8 cellular contexts compared by ENCODE assay signal in genomic region chr11:62575156-62575555, GRCh38. TPM values are rescaled to one million over a fixed set of nuclear protein-coding genes. Genes with fewer than 3 reads are reported as not detected.
DNase-seq lines count a peak whose midpoint lies in the region; ATAC-seq, FAIRE-seq and TF ChIP-seq lines count a peak whose summit lies in the region.

No MANE protein-coding gene starts in this region.

- H3K36me3 ChIP-seq in GM12878 (ENCODE audit: control insufficient read depth in 2 of 2, insufficient read depth in 2 of 2, low read length in 1 of 2) (peaks cover 16 to 27% of the 10 kb centered on the region in 2 experiments), liver (ENCODE audit: control insufficient read depth in 4 of 4, insufficient read depth in 3 of 4, low read depth in 1 of 4, low read length in 3 of 4) (peaks cover 6 to 42% (median 29%) of the 10 kb centered on the region in 4 donors), upper lobe of right lung (peaks cover 57% of the 10 kb centered on the region)

- H2AFZ ChIP-seq in GM12878 (ENCODE audit: control insufficient read depth, low read depth, low read length): no peak overlapping the region

- H3K4me1 Mint-ChIP-seq in activated naive CD4-positive, alpha-beta T cell treated with anti-CD3 and anti-CD28 coated beads for 36 hours (ENCODE audit: low read depth): peaks cover 36% of the 10 kb centered on the region

- peaks cover 45% of the 10 kb centered on the region for H3K79me2 ChIP-seq in GM12878 (ENCODE audit: control insufficient read depth, insufficient read depth, low read length)

- 97% methylated on average over 17 of the region's 17 CpGs for WGBS in GM12878 (ENCODE audit: insufficient coverage, insufficient replicate concordance, low lambda C conversion rate, missing lambda C conversion rate)
- WGBS in liver: 73% methylated on average over 17 of the region's 17 CpGs

- intact Hi-C loops in activated naive CD4-positive, alpha-beta T cell treated with anti-CD3 and anti-CD28 coated beads for 36 hours (cut with micrococcal nuclease): loop anchor here (2.0 kb wide), 1 partner anchor 72 kb away; the partner anchor contains the start of gene GANAB
- intact Hi-C loops in GM12878 (cut with micrococcal nuclease; ENCODE audit: unreplicated experiment): no loop called here
- intact Hi-C loops in upper lobe of right lung (cut with DNase I): no loop called here

- H3K27me3 ChIP-seq in GM12878 (replicated peaks in 1 of 2; ENCODE audit: control insufficient read depth in 2 of 2, insufficient read depth in 2 of 2, low read length in 1 of 2) (no peaks in the 10 kb centered on the region), liver (ENCODE audit: control insufficient read depth in 4 of 4, insufficient read depth in 4 of 4, low read length in 3 of 4) (no peaks in the 10 kb centered on the region), upper lobe of right lung (no peaks in the 10 kb centered on the region)

- TF ChIP-seq RAD21 in GM12878 (IDR thresholded peaks at IDR 0.05; ENCODE audit: insufficient read depth, low read depth, low read length) (no peak), liver (IDR thresholded peaks at IDR 0.05) (no peak)

- H3K9ac ChIP-seq in GM12878 (ENCODE audit: control insufficient read depth, insufficient read depth, low read length) (peak overlapping the region; percentile 97; the same call in 1 of the 2 replicates), liver (ENCODE audit: low read depth in 1 of 2, low read length in 2 of 2) (peak overlapping the region; percentile 70 to 98)

- no peak for DNase-seq in activated naive CD4-positive, alpha-beta T cell treated with anti-CD3 and anti-CD28 coated beads for 36 hours
- no peak for DNase-seq in activated naive CD4-positive, alpha-beta T cell treated with anti-CD3 and anti-CD28 coated beads, Interleukin-2, amount 50 U/mL, for 16 hours
- DNase-seq in GM12878 (ENCODE audit: low read depth, low spot score): no peak
- peak; percentile 66 for DNase-seq in upper lobe of right lung
- DNase-seq in NCI-H1694 (lab: John Stamatoyannopoulos, UW): no peak

- FAIRE-seq in GM12878 (lab: Jason Lieb, UNC): no peak

- TF ChIP-seq POLR2A in GM12878 (IDR thresholded peaks at IDR 0.05; ENCODE audit: low read depth, low read length): no peak

- BruUV-seq in GM12878 (replicated peaks; lab: Mats Ljungman, UMichigan): no TSS peak

- SMC1A ChIA-PET in GM12878 (lab: Charles Lee; ENCODE audit: uncharacterized antibody, unreplicated experiment): interaction anchor here (0.7 to 2.1 kb wide), 5 partner anchors 12 to 36 kb away, joined by 3 to 14 read pairs (median 5); partner anchors contain the start of gene TUT1

- H3K4me3 Mint-ChIP-seq in activated naive CD4-positive, alpha-beta T cell treated with anti-CD3 and anti-CD28 coated beads for 36 hours: peak overlapping the region; percentile 95

- in situ Hi-C loops in GM12878 (cut with MboI): no loop called here

- H3K9me3 Mint-ChIP-seq in activated naive CD4-positive, alpha-beta T cell treated with anti-CD3 and anti-CD28 coated beads for 36 hours: no peaks in the 10 kb centered on the region

- no peak overlapping the region; the same call in 1 of the 2 replicates for H3K27ac ChIP-seq in GM12878 (ENCODE audit: control insufficient read depth, insufficient read depth)
- H3K27ac ChIP-seq in liver (ENCODE audit: low read depth in 1 of 2, low read length in 2 of 2): peak overlapping the region; percentile 95 to 96
- H3K27ac ChIP-seq in upper lobe of right lung: peak overlapping the region; percentile 92

- peak overlapping the region; percentile 90 for H3K4me3 ChIP-seq in GM12878
- peak overlapping the region; percentile 53 to 71 (median 59) for H3K4me3 ChIP-seq in liver (ENCODE audit: low read depth in 1 of 3, low read length in 3 of 3)
- peak overlapping the region; percentile 90 for H3K4me3 ChIP-seq in upper lobe of right lung

- POLR2A ChIA-PET in GM12878 (lab: Charles Lee): interaction anchor here (0.6 to 5.0 kb wide), 6 partner anchors 10 to 240 kb away, joined by 3 to 37 read pairs (median 8); partner anchors contain the start of genes C11orf98, CSKMT and TUT1

- H3K27ac Mint-ChIP-seq in activated naive CD4-positive, alpha-beta T cell treated with anti-CD3 and anti-CD28 coated beads for 36 hours: peak overlapping the region; percentile 97

- RAD21 ChIA-PET in GM12878 (lab: Charles Lee; ENCODE audit: unreplicated experiment): interaction anchor here (0.6 to 3.3 kb wide), 4 partner anchors 17 to 151 kb away, joined by 3 to 25 read pairs (median 11); no protein-coding TSS in a partner anchor

- H3K9me3 ChIP-seq in GM12878 (replicated peaks; ENCODE audit: control insufficient read depth, insufficient read depth, low read length) (no peaks in the 10 kb centered on the region), liver (ENCODE audit: control insufficient read depth in 4 of 4, low read length in 3 of 4) (no peaks in the 10 kb centered on the region), upper lobe of right lung (no peaks in the 10 kb centered on the region)

- peaks cover 55% of the 10 kb centered on the region for H3K36me3 Mint-ChIP-seq in activated naive CD4-positive, alpha-beta T cell treated with anti-CD3 and anti-CD28 coated beads for 36 hours (ENCODE audit: low read depth)

- H4K20me1 ChIP-seq in GM12878 (ENCODE audit: control insufficient read depth, insufficient read depth): no peaks in the 10 kb centered on the region

- H3K4me2 ChIP-seq in GM12878 (ENCODE audit: control insufficient read depth, insufficient read depth): peak overlapping the region; percentile 99

- no peaks in the 10 kb centered on the region for H3K27me3 Mint-ChIP-seq in activated naive CD4-positive, alpha-beta T cell treated with anti-CD3 and anti-CD28 coated beads for 36 hours (ENCODE audit: low read depth)

- no peak for TF ChIP-seq EP300 in GM12878 (IDR thresholded peaks at IDR 0.05; ENCODE audit: borderline replicate concordance in 1 of 2, control insufficient read depth in 1 of 2, low read depth in 2 of 2, low read length in 2 of 2)

- TF ChIP-seq CTCF in GM12878 (IDR thresholded peaks at IDR 0.05 in 2 of 3, conservative IDR thresholded peaks at IDR 0.05 in 1 of 3; ENCODE audit: control insufficient read depth in 2 of 3, extremely low read depth in 1 of 3, insufficient read depth in 1 of 3, low read depth in 3 of 3, low read length in 3 of 3) (no peak), liver (IDR thresholded peaks at IDR 0.05; ENCODE audit: low read depth, low read length, missing input control) (no peak), upper lobe of right lung (IDR thresholded peaks at IDR 0.05) (no peak)

- peaks cover 24% of the 10 kb centered on the region for H3K4me1 ChIP-seq in GM12878 (ENCODE audit: control insufficient read depth, insufficient read depth, low read length)
- H3K4me1 ChIP-seq in liver (ENCODE audit: control insufficient read depth in 4 of 4, insufficient read depth in 4 of 4, low read length in 3 of 4): peaks cover 6 to 33% (median 24%) of the 10 kb centered on the region in 4 donors
- H3K4me1 ChIP-seq in upper lobe of right lung: peaks cover 32% of the 10 kb centered on the region

- ATAC-seq in GM12878 (no peak), upper lobe of right lung (no peak), GM18502 (IDR thresholded peaks at IDR 0.05; ENCODE audit: poor library complexity, unreplicated experiment) (no peak), GM18517 (IDR thresholded peaks at IDR 0.05; ENCODE audit: unreplicated experiment) (no peak)

- CTCF ChIA-PET in activated naive CD4-positive, alpha-beta T cell treated with anti-CD3 and anti-CD28 coated beads for 36 hours (lab: Charles Lee): interaction anchor here (0.9 to 2.0 kb wide), 5 partner anchors 10 to 180 kb away, joined by 4 to 11 read pairs (median 5); partner anchors contain the start of gene TUT1
- CTCF ChIA-PET in GM12878 (lab: Yijun Ruan, JAX): interaction anchor here (1.9 to 3.9 kb wide), 3 partner anchors 17 to 151 kb away, joined by 8 to 27 read pairs (median 23); partner anchors contain the start of gene TUT1

RNA-seq across cellular contexts. Expression of gene EEF1G, which starts 1.5 kb away (rescaled TPM):
- total RNA-seq in activated naive CD4-positive, alpha-beta T cell treated with anti-CD3 and anti-CD28 coated beads for 36 hours: 1,000 to 10,000 TPM; 2,282 to 2,440 TPM
- 270 and 284 TPM in 2 replicates for total RNA-seq in GM12878 (2013; cell fraction: nucleolus; rRNA removed)
- total RNA-seq in GM12878 (2014; rRNA removed): 2,512 and 2,611 TPM in 2 replicates
- 2,491 and 2,551 TPM in 2 replicates for total RNA-seq in GM12878 (2014; rRNA removed; fragmentation: Illumina TruSeq; extraction: Trizol)
- 2,218 and 2,306 TPM in 2 replicates for total RNA-seq in GM12878 (2021)
- 2,168 TPM for polyA plus RNA-seq in GM12878 (2011; ENCODE audit: low read depth)
- 1,766 and 2,335 TPM in 2 replicates for polyA plus RNA-seq in GM12878 (2011; rRNA removed)
- polyA plus RNA-seq in GM12878 (2011; cell fraction: cytosol; rRNA removed): 2,704 and 2,784 TPM in 2 replicates
- polyA plus RNA-seq in GM12878 (2011; cell fraction: nucleus; rRNA removed): 719 and 1,009 TPM in 2 replicates
- 2,616 and 3,065 TPM in 2 replicates for polyA plus RNA-seq in GM12878 (2012)
- 2,336 and 2,739 TPM in 2 replicates for polyA plus RNA-seq in GM12878 (2014; fragmentation: Illumina TruSeq; extraction: Trizol)
- polyA plus RNA-seq in GM12878 (2014; fragmentation: Nextera tagmentation; extraction: Ambion mirVana): 1,000 to 10,000 TPM; 1,227 to 1,233 TPM
- polyA plus RNA-seq in GM12878 (2014; rRNA removed): 2,498 and 2,961 TPM in 2 replicates
- 100 to 1,000 TPM; 850 to 912 TPM for polyA plus RNA-seq in GM12878 (2016; fragmentation: Nextera tagmentation; extraction: Ambion mirVana)
- polyA minus RNA-seq in GM12878 (2011; rRNA and poly(A)+ RNA removed): 1,401 and 2,150 TPM in 2 replicates
- 694 and 779 TPM in 2 replicates for polyA minus RNA-seq in GM12878 (2011; cell fraction: cytosol; rRNA and poly(A)+ RNA removed)
- 161 and 187 TPM in 2 replicates for polyA minus RNA-seq in GM12878 (2011; cell fraction: nucleus; rRNA and poly(A)+ RNA removed)
- total RNA-seq in liver: 100 to 1,000 TPM; 373 to 640 TPM
- polyA plus RNA-seq in liver: 100 to 1,000 TPM; 251 to 566 TPM
- 847 TPM for total RNA-seq in upper lobe of right lung

RNA-seq across cellular contexts. Expression of gene TUT1, which starts 16.2 kb away (rescaled TPM):
- 10 to 100 TPM; 38.2 to 42.0 TPM for total RNA-seq in activated naive CD4-positive, alpha-beta T cell treated with anti-CD3 and anti-CD28 coated beads for 36 hours
- total RNA-seq in GM12878 (2013; cell fraction: nucleolus; rRNA removed): 19.1 and 19.7 TPM in 2 replicates
- total RNA-seq in GM12878 (2014; rRNA removed) (12.1 and 12.3 TPM in 2 replicates), GM12878 (2014; rRNA removed; fragmentation: Illumina TruSeq; extraction: Trizol) (6.9 and 8.3 TPM in 2 replicates), GM12878 (2021) (26.6 and 28.4 TPM in 2 replicates), liver (10 to 100 TPM in 1 of 2 donors, 1 to 10 TPM in 1; 5.6 to 12.1 TPM), upper lobe of right lung (17.6 TPM)
- 6.9 TPM for polyA plus RNA-seq in GM12878 (2011; ENCODE audit: low read depth)
- polyA plus RNA-seq in GM12878 (2011; rRNA removed) (12.0 and 18.4 TPM in 2 replicates), GM12878 (2014; fragmentation: Illumina TruSeq; extraction: Trizol) (9.5 and 14.0 TPM in 2 replicates), GM12878 (2014; fragmentation: Nextera tagmentation; extraction: Ambion mirVana) (1 to 10 TPM; 1.1 to 1.4 TPM), GM12878 (2014; rRNA removed) (19.4 and 22.7 TPM in 2 replicates), GM12878 (2016; fragmentation: Nextera tagmentation; extraction: Ambion mirVana) (10 to 100 TPM; 26.9 to 29.9 TPM), liver (10 to 100 TPM; 15.2 to 15.8 TPM)
- polyA plus RNA-seq in GM12878 (2011; cell fraction: cytosol; rRNA removed): 16.6 and 19.8 TPM in 2 replicates
- polyA plus RNA-seq in GM12878 (2011; cell fraction: nucleus; rRNA removed): 47.4 and 48.5 TPM in 2 replicates
- polyA plus RNA-seq in GM12878 (2012): 15.7 and 18.2 TPM in 2 replicates
- polyA minus RNA-seq in GM12878 (2011; rRNA and poly(A)+ RNA removed): 8.8 and 10.6 TPM in 2 replicates
- polyA minus RNA-seq in GM12878 (2011; cell fraction: cytosol; rRNA and poly(A)+ RNA removed): 3.5 and 4.5 TPM in 2 replicates
- polyA minus RNA-seq in GM12878 (2011; cell fraction: nucleus; rRNA and poly(A)+ RNA removed): 5.6 and 7.2 TPM in 2 replicates

RNA-seq across cellular contexts. Expression of gene MTA2, which starts 26.5 kb away (rescaled TPM):
- total RNA-seq in activated naive CD4-positive, alpha-beta T cell treated with anti-CD3 and anti-CD28 coated beads for 36 hours: 100 to 1,000 TPM; 191 to 197 TPM
- total RNA-seq in GM12878 (2013; cell fraction: nucleolus; rRNA removed): 68.4 and 79.3 TPM in 2 replicates
- total RNA-seq in GM12878 (2014; rRNA removed) (195 and 201 TPM in 2 replicates), GM12878 (2014; rRNA removed; fragmentation: Illumina TruSeq; extraction: Trizol) (174 and 178 TPM in 2 replicates), GM12878 (2021) (189 and 196 TPM in 2 replicates), liver (10 to 100 TPM; 43.1 to 55.3 TPM), upper lobe of right lung (75.0 TPM)
- 48.7 TPM for polyA plus RNA-seq in GM12878 (2011; ENCODE audit: low read depth)
- polyA plus RNA-seq in GM12878 (2011; rRNA removed) (43.2 and 53.2 TPM in 2 replicates), GM12878 (2014; fragmentation: Illumina TruSeq; extraction: Trizol) (198 and 201 TPM in 2 replicates), GM12878 (2014; fragmentation: Nextera tagmentation; extraction: Ambion mirVana) (1 to 10 TPM; 6.7 to 6.8 TPM), GM12878 (2014; rRNA removed) (135 and 137 TPM in 2 replicates), GM12878 (2016; fragmentation: Nextera tagmentation; extraction: Ambion mirVana) (10 to 100 TPM; 76.3 to 90.3 TPM), liver (10 to 100 TPM in 1 of 2 donors, 1 to 10 TPM in 1; 4.4 to 21.4 TPM)
- polyA plus RNA-seq in GM12878 (2011; cell fraction: cytosol; rRNA removed): 68.6 and 69.6 TPM in 2 replicates
- 136 and 209 TPM in 2 replicates for polyA plus RNA-seq in GM12878 (2011; cell fraction: nucleus; rRNA removed)
- 75.6 and 111 TPM in 2 replicates for polyA plus RNA-seq in GM12878 (2012)
- polyA minus RNA-seq in GM12878 (2011; rRNA and poly(A)+ RNA removed): 82.3 and 108 TPM in 2 replicates
- 43.6 and 46.5 TPM in 2 replicates for polyA minus RNA-seq in GM12878 (2011; cell fraction: cytosol; rRNA and poly(A)+ RNA removed)
- polyA minus RNA-seq in GM12878 (2011; cell fraction: nucleus; rRNA and poly(A)+ RNA removed): 51.3 and 83.7 TPM in 2 replicates

RNA-seq across cellular contexts. Expression of gene AHNAK, which starts 28.6 kb away (rescaled TPM):
- total RNA-seq in activated naive CD4-positive, alpha-beta T cell treated with anti-CD3 and anti-CD28 coated beads for 36 hours: 1 to 10 TPM; 9.2 to 9.4 TPM
- 162 and 186 TPM in 2 replicates for total RNA-seq in GM12878 (2013; cell fraction: nucleolus; rRNA removed)
- total RNA-seq in GM12878 (2014; rRNA removed) (44.4 and 46.6 TPM in 2 replicates), GM12878 (2014; rRNA removed; fragmentation: Illumina TruSeq; extraction: Trizol) (43.5 and 49.6 TPM in 2 replicates), GM12878 (2021) (90.0 and 90.3 TPM in 2 replicates), liver (100 to 1,000 TPM in 1 of 2 donors, 10 to 100 TPM in 1; 53.6 to 110 TPM), upper lobe of right lung (819 TPM)
- 6.6 TPM for polyA plus RNA-seq in GM12878 (2011; ENCODE audit: low read depth)
- polyA plus RNA-seq in GM12878 (2011; rRNA removed) (12.7 and 16.1 TPM in 2 replicates), GM12878 (2014; fragmentation: Illumina TruSeq; extraction: Trizol) (42.3 and 53.4 TPM in 2 replicates), GM12878 (2014; fragmentation: Nextera tagmentation; extraction: Ambion mirVana) (1 to 10 TPM in 1 of 2 experiments, under 1 TPM in 1; 0.76 to 1.2 TPM), GM12878 (2014; rRNA removed) (22.5 and 23.5 TPM in 2 replicates), GM12878 (2016; fragmentation: Nextera tagmentation; extraction: Ambion mirVana) (10 to 100 TPM; 11.8 to 16.4 TPM), liver (10 to 100 TPM; 22.6 to 22.7 TPM)
- 8.2 and 13.2 TPM in 2 replicates for polyA plus RNA-seq in GM12878 (2011; cell fraction: cytosol; rRNA removed)
- 28.2 and 31.7 TPM in 2 replicates for polyA plus RNA-seq in GM12878 (2011; cell fraction: nucleus; rRNA removed)
- polyA plus RNA-seq in GM12878 (2012): 8.0 and 14.1 TPM in 2 replicates
- polyA minus RNA-seq in GM12878 (2011; rRNA and poly(A)+ RNA removed): 41.7 and 48.2 TPM in 2 replicates
- polyA minus RNA-seq in GM12878 (2011; cell fraction: cytosol; rRNA and poly(A)+ RNA removed): 26.6 and 27.7 TPM in 2 replicates
- 15.3 and 15.4 TPM in 2 replicates for polyA minus RNA-seq in GM12878 (2011; cell fraction: nucleus; rRNA and poly(A)+ RNA removed)

RNA-seq across cellular contexts. Expression of gene EML3, which starts 37.4 kb away (rescaled TPM):
- total RNA-seq in activated naive CD4-positive, alpha-beta T cell treated with anti-CD3 and anti-CD28 coated beads for 36 hours: 10 to 100 TPM; 81.8 to 97.1 TPM
- 48.1 and 57.5 TPM in 2 replicates for total RNA-seq in GM12878 (2013; cell fraction: nucleolus; rRNA removed)
- 22.5 and 23.9 TPM in 2 replicates for total RNA-seq in GM12878 (2014; rRNA removed)
- 14.0 and 17.3 TPM in 2 replicates for total RNA-seq in GM12878 (2014; rRNA removed; fragmentation: Illumina TruSeq; extraction: Trizol)
- 69.8 and 82.5 TPM in 2 replicates for total RNA-seq in GM12878 (2021)
- 19.2 TPM for polyA plus RNA-seq in GM12878 (2011; ENCODE audit: low read depth)
- polyA plus RNA-seq in GM12878 (2011; rRNA removed): 18.4 and 27.1 TPM in 2 replicates
- polyA plus RNA-seq in GM12878 (2011; cell fraction: cytosol; rRNA removed): 25.4 and 33.5 TPM in 2 replicates
- polyA plus RNA-seq in GM12878 (2011; cell fraction: nucleus; rRNA removed): 197 and 232 TPM in 2 replicates
- 42.2 and 48.7 TPM in 2 replicates for polyA plus RNA-seq in GM12878 (2012)
- 16.3 and 21.9 TPM in 2 replicates for polyA plus RNA-seq in GM12878 (2014; fragmentation: Illumina TruSeq; extraction: Trizol)
- 1 to 10 TPM in 1 of 2 experiments, under 1 TPM in 1; 0.58 to 1.2 TPM for polyA plus RNA-seq in GM12878 (2014; fragmentation: Nextera tagmentation; extraction: Ambion mirVana)
- 45.7 and 61.0 TPM in 2 replicates for polyA plus RNA-seq in GM12878 (2014; rRNA removed)
- 10 to 100 TPM; 25.6 to 26.8 TPM for polyA plus RNA-seq in GM12878 (2016; fragmentation: Nextera tagmentation; extraction: Ambion mirVana)
- polyA minus RNA-seq in GM12878 (2011; rRNA and poly(A)+ RNA removed): 20.3 and 27.6 TPM in 2 replicates
- polyA minus RNA-seq in GM12878 (2011; cell fraction: cytosol; rRNA and poly(A)+ RNA removed): 12.0 and 12.2 TPM in 2 replicates
- polyA minus RNA-seq in GM12878 (2011; cell fraction: nucleus; rRNA and poly(A)+ RNA removed): 22.6 and 35.8 TPM in 2 replicates
- total RNA-seq in liver: 10 to 100 TPM in 1 of 2 donors, 1 to 10 TPM in 1; 6.0 to 17.2 TPM
- 10 to 100 TPM in 1 of 2 donors, 1 to 10 TPM in 1; 9.9 to 19.3 TPM for polyA plus RNA-seq in liver
- 91.1 TPM for total RNA-seq in upper lobe of right lung
